8 cellular contexts compared by ENCODE assay signal in the genomic region with DNA sequence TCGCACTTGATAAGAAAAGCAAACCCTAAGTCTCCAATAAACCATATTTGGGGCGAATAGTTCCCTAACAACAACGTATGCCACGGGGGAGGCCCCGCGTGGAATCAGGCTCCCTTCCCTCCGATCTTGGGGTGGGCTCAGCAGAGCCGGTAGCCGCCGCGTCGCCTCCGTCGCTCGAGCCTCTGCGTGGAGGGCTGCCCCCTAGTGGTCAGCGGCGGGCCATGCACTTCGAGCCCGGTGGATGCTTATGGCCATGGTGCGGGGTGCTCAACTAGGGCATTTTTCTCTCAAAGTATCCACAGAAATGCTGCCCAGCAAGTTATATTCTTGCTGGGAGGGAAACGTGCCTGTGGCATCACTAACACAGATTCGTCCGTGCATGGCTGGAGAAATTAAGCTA.
A peak's percentile ranks its signal among the peaks of the same experiment; 100 is the strongest.
DNase-seq lines count a peak whose midpoint lies in the region; ATAC-seq, FAIRE-seq and TF ChIP-seq lines count a peak whose summit lies in the region.
"Not testable (repeated sequence)": the region's sequence is repeated elsewhere in the genome, so short reads cannot be mapped to it uniquely, and the experiment has no call there.

No MANE protein-coding gene starts in this region.

- POLR2A ChIA-PET in A549 (lab: Yijun Ruan, JAX) = not testable (repeated sequence)

- H3K4me1 ChIP-seq in A549; Loucy (ENCODE audit: insufficient read depth, low read length, poor library complexity, severe bottlenecking); lung (ENCODE audit: control insufficient read depth in 2 of 2, insufficient read depth in 2 of 2, low read length in 2 of 2): not testable (repeated sequence)

- not testable (repeated sequence) for H3K79me2 ChIP-seq in Loucy (ENCODE audit: insufficient read depth, low read length)

- ATAC-seq in A549 (peak; percentile 80 to 88), GM18907 (IDR thresholded peaks at IDR 0.05; ENCODE audit: unreplicated experiment) (peak; percentile 78), HG02840 (IDR thresholded peaks at IDR 0.05; ENCODE audit: low FRiP score, unreplicated experiment) (peak; percentile 68), lung (ENCODE audit: insufficient read depth, low FRiP score) (peak; percentile 91)

- peak; percentile 35 to 38; a peak in 4 of 5 replicates for TF ChIP-seq RAD21 in A549 (conservative IDR thresholded peaks at IDR 0.05 in 1 of 2, IDR thresholded peaks at IDR 0.05 in 1 of 2)

- TF ChIP-seq CTCF in A549 (IDR thresholded peaks at IDR 0.05) (peak; percentile 43), Loucy (conservative IDR thresholded peaks at IDR 0.05; ENCODE audit: low read length) (0 out of 2 replicates have a peak, but pooled peaks have one; percentile 11), choroid plexus epithelial cell (conservative IDR thresholded peaks at IDR 0.05; ENCODE audit: low read depth, low read length) (peak; percentile 36), lung (IDR thresholded peaks at IDR 0.05; ENCODE audit: control extremely low read depth, extremely low read depth) (peak; percentile 34)

- not testable (repeated sequence) for H3K27ac ChIP-seq in A549; lung (ENCODE audit: low read depth in 1 of 2, low read length in 1 of 2)

- DNase-seq in A549 (ENCODE audit: low read depth in 1 of 2, low spot score in 1 of 2); choroid plexus epithelial cell (ENCODE audit: low read depth): not testable (repeated sequence)
- DNase-seq in activated CD8-positive, alpha-beta memory T cell treated with anti-CD3 and anti-CD28 coated beads, Interleukin-2, amount 50 U/mL, for 1 hour (ENCODE audit: extremely low read depth) = peak; percentile 63
- peak; percentile 92 for DNase-seq in lung (ENCODE audit: low spot score)
- peak; percentile 96 for DNase-seq in stimulated activated CD4-positive, alpha-beta T cell treated with anti-CD3 and anti-CD28 coated beads, Interleukin-4, amount 100 ng/mL, for 1 hour

- H3K4me3 ChIP-seq in A549 (peak overlapping the region; percentile 36; the same call in 2 of the 3 replicates), choroid plexus epithelial cell (ENCODE audit: low read depth, low read length) (peak overlapping the region; percentile 22)
- not testable (repeated sequence) for H3K4me3 ChIP-seq in Loucy (ENCODE audit: low read length, poor library complexity, severe bottlenecking); lung

- H4K20me1 ChIP-seq in Loucy (ENCODE audit: insufficient read depth, low read length, poor library complexity, severe bottlenecking) = not testable (repeated sequence)

- H3K36me3 ChIP-seq in Loucy (ENCODE audit: insufficient read depth, low read length); lung (ENCODE audit: control insufficient read depth in 2 of 2, insufficient read depth in 2 of 2, low read length in 2 of 2): not testable (repeated sequence)

- CTCF ChIA-PET in A549 (lab: Yijun Ruan, JAX) = not testable (repeated sequence)

- not testable (repeated sequence) for TF ChIP-seq EP300 in A549 (IDR thresholded peaks at IDR 0.05)

- not testable (repeated sequence) for H3F3A ChIP-seq in Loucy (ENCODE audit: low read depth)

- WGBS in A549 (ENCODE audit: missing lambda C conversion rate) = 2% methylated on average over 14 of the region's 24 CpGs
- 0% methylated on average over 14 of the region's 24 CpGs for WGBS in lung, 2 donors

- H2AFZ ChIP-seq in Loucy (ENCODE audit: low read length) = not testable (repeated sequence)

- not testable (repeated sequence) for H3K27me3 ChIP-seq in Loucy (ENCODE audit: insufficient read depth, low read length, poor library complexity, severe bottlenecking); lung (ENCODE audit: control insufficient read depth, insufficient read depth)

- TF ChIP-seq POLR2A in A549 (IDR thresholded peaks at IDR 0.05; ENCODE audit: low read length) = not testable (repeated sequence)

- not testable (repeated sequence) for H3K9me2 ChIP-seq in Loucy (replicated peaks; ENCODE audit: low read depth, low read length)

- H3K4me2 ChIP-seq in A549 = peak overlapping the region; percentile 41; the same call in 2 of the 3 replicates
- not testable (repeated sequence) for H3K4me2 ChIP-seq in Loucy (ENCODE audit: low read depth, low read length, poor library complexity, severe bottlenecking)

- not testable (repeated sequence) for H3K9ac ChIP-seq in Loucy (ENCODE audit: low read depth, low read length, poor library complexity, severe bottlenecking)

- not testable (repeated sequence) for H3K9me3 ChIP-seq in A549; Loucy (ENCODE audit: insufficient read depth, low read depth, low read length); lung (ENCODE audit: control insufficient read depth in 2 of 2, insufficient read depth in 1 of 2, low read length in 1 of 2)

- not testable (repeated sequence) for FAIRE-seq in A549 (lab: Jason Lieb, UNC)

TF ChIP-seq in A549, 52 proteins besides CTCF, POLR2A, EP300 and RAD21:
- TF ChIP-seq SMC3 (IDR thresholded peaks at IDR 0.05) = peak; percentile 43; the same call in 2 of the 3 replicates
TF ChIP-seq in A549: peak in this region for 1; not testable (repeated sequence) for 51.
